35 cellular contexts compared by ENCODE assay signal in the genomic region with DNA sequence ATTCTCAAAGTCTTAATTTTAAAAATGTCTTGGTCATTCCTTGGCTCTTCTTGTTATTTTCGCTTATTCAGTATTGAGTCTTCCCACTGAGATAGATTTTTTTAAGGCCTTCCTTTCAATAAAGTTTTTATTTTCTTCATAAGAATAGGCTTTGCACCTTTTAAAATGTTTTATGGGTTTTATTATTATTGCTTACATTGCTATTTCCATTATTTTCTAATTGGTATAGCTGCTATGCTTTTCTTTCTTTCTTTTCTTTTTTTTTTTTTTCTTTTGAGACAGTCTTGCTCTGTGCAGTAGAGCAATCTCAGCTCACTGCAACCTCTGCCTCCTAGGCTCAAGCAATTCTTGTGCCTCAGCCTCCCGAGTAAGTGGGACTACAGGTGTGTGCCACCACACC.
"Had no signal": no experiment of that assay in that cellular context is flagged by ENCODE, and none has a peak within 500 bp of the region (broad histone marks: within the 10 kb centered on the region; RNA-seq: fewer than 3 reads in every experiment).

No MANE protein-coding gene starts in this region.

- H2AFZ ChIP-seq: PC-9 had no signal

- H3K4me2 ChIP-seq: PC-9 had no signal

- H3K27ac ChIP-seq: ascending aorta, cardiac muscle cell, PC-9, RWPE1, WERI-Rb-1 had no signal

- H3K27me3 Mint-ChIP-seq: activated CD4-positive, alpha-beta memory T cell treated with anti-CD3 and anti-CD28 coated beads, Interleukin-2, amount 10 ng/mL, durations not matched to agents 7 days and 5 days; activated CD8-positive, alpha-beta memory T cell treated with anti-CD3 and anti-CD28 coated beads, Interleukin-2, amount 10 ng/mL, durations not matched to agents 7 days and 5 days; activated naive CD4-positive, alpha-beta T cell treated with anti-CD3 and anti-CD28 coated beads, Interleukin-2, amount 10 ng/mL, durations not matched to agents 7 days and 5 days; activated naive CD8-positive, alpha-beta T cell treated with anti-CD3 and anti-CD28 coated beads, Interleukin-2, amount 10 ng/mL, durations not matched to agents 7 days and 5 days had no signal

- H3K4me1 ChIP-seq: ascending aorta had no signal

- ATAC-seq: activated CD8-positive, alpha-beta memory T cell treated with anti-CD3 and anti-CD28 coated beads, Interleukin-2, amount 10 ng/mL, durations not matched to agents 7 days and 5 days; Right ventricle myocardium inferior; SK-N-SH treated with all-trans-retinoic acid at 6 μM for 48 hours had no signal

- H3K27me3 ChIP-seq: ascending aorta, cardiac muscle cell had no signal

- H3K27ac Mint-ChIP-seq: activated CD4-positive, alpha-beta memory T cell treated with anti-CD3 and anti-CD28 coated beads, Interleukin-2, amount 10 ng/mL, durations not matched to agents 7 days and 5 days; activated CD8-positive, alpha-beta memory T cell treated with anti-CD3 and anti-CD28 coated beads, Interleukin-2, amount 10 ng/mL, durations not matched to agents 7 days and 5 days; activated naive CD4-positive, alpha-beta T cell treated with anti-CD3 and anti-CD28 coated beads, Interleukin-2, amount 10 ng/mL, durations not matched to agents 7 days and 5 days; activated naive CD8-positive, alpha-beta T cell treated with anti-CD3 and anti-CD28 coated beads, Interleukin-2, amount 10 ng/mL, durations not matched to agents 7 days and 5 days had no signal

- DNase-seq: activated CD4-positive, alpha-beta memory T cell treated with anti-CD3 and anti-CD28 coated beads, Interleukin-2, amount 10 ng/mL, durations not matched to agents 7 days and 5 days; activated CD4-positive, alpha-beta T cell treated with anti-CD3 and anti-CD28 coated beads for 1 hour; activated CD4-positive, alpha-beta T cell treated with anti-CD3 and anti-CD28 coated beads for 48 hours; activated CD4-positive, CD25-positive, alpha-beta regulatory T cell; activated CD8-positive, alpha-beta memory T cell treated with anti-CD3 and anti-CD28 coated beads for 24 hours; activated CD8-positive, alpha-beta memory T cell treated with anti-CD3 and anti-CD28 coated beads, Interleukin-2, amount 10 ng/mL, durations not matched to agents 7 days and 5 days; activated CD8-positive, alpha-beta memory T cell treated with anti-CD3 and anti-CD28 coated beads, Interleukin-2, amount 50 U/mL, for 48 hours; activated effector memory CD4-positive, alpha-beta T cell treated with Interleukin-2 at 50 U/mL for 16 hours; activated naive CD4-positive, alpha-beta T cell treated with anti-CD3 and anti-CD28 coated beads, Interleukin-2, amount 10 ng/mL, durations not matched to agents 7 days and 5 days; activated naive CD8-positive, alpha-beta T cell treated with anti-CD3 and anti-CD28 coated beads, Interleukin-2, amount 10 ng/mL, durations not matched to agents 7 days and 5 days; activated T-cell treated with anti-CD3 and anti-CD28 coated beads, Interleukin-2, amount 50 U/mL, for 48 hours; amygdala; KG1; MM.1S; MV-4-11; NCI-H1092; NCI-H146; NCI-H187; NCI-H2029 treated with DMSO at 0.1 percent for 48 hours; NCI-H2107; NCI-H2171; NCI-H510A; NCI-H526; NCI-H748 treated with DMSO at 0.1 percent for 48 hours; NK-92 treated with Interleukin-12 subunit alpha and Interleukin-12 subunit beta, amount 100 ng/mL, for 24 hours; PC-9; SIG-M5; T-helper 1 cell; T1000; WERI-Rb-1 had no signal

- H3K4me3 Mint-ChIP-seq: activated CD4-positive, alpha-beta memory T cell treated with anti-CD3 and anti-CD28 coated beads, Interleukin-2, amount 10 ng/mL, durations not matched to agents 7 days and 5 days; activated CD8-positive, alpha-beta memory T cell treated with anti-CD3 and anti-CD28 coated beads, Interleukin-2, amount 10 ng/mL, durations not matched to agents 7 days and 5 days; activated naive CD4-positive, alpha-beta T cell treated with anti-CD3 and anti-CD28 coated beads, Interleukin-2, amount 10 ng/mL, durations not matched to agents 7 days and 5 days; activated naive CD8-positive, alpha-beta T cell treated with anti-CD3 and anti-CD28 coated beads, Interleukin-2, amount 10 ng/mL, durations not matched to agents 7 days and 5 days had no signal

- H3K4me3 ChIP-seq: ascending aorta, cardiac muscle cell, PC-9 had no signal

- H3K9me3 Mint-ChIP-seq: activated CD4-positive, alpha-beta memory T cell treated with anti-CD3 and anti-CD28 coated beads, Interleukin-2, amount 10 ng/mL, durations not matched to agents 7 days and 5 days had no signal

- H3K9me3 ChIP-seq: ascending aorta had no signal
